ENCODE assay signal across 9 cellular contexts in the genomic region with DNA sequence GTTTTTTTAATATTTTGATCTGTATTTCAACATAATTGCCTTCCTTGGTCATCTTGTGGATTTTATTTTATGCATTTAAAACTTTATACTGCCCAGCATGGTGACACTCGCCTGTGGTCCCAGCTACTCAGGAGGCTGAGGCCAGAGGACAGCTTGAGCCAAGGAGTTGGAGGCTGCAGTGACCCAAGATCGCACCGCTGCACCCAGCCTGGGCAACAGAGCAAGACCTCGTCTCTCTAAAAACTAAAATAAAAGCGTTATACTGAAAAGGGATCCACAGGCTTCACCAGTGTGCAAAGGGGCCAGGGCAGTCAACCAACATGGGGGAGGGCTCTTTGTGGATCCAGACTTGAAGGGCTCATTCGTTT. TPM values are rescaled to one million over a fixed set of nuclear protein-coding genes. Genes with fewer than 3 reads are reported as not detected.
DNase-seq lines count a peak whose midpoint lies in the region; ATAC-seq, FAIRE-seq and TF ChIP-seq lines count a peak whose summit lies in the region.
"Had no signal": no experiment of that assay in that cellular context is flagged by ENCODE, and none has a peak within 500 bp of the region (broad histone marks: within the 10 kb centered on the region; RNA-seq: fewer than 3 reads in every experiment).

No MANE protein-coding gene starts in this region.

- no peaks in the 10 kb centered on the region for H3F3A ChIP-seq in PC-3 (ENCODE audit: low read length, unreplicated experiment)

- H3K9me2 ChIP-seq in PC-3 (replicated peaks; ENCODE audit: low read length): no peaks in the 10 kb centered on the region

- no peaks in the 10 kb centered on the region for H4K20me1 ChIP-seq in PC-3 (ENCODE audit: low read length)

- intact Hi-C loops in PC-3 (cut with micrococcal nuclease) (no loop called here), esophagus squamous epithelium (cut with DNase I) (no loop called here)

- peaks cover 6% of the 10 kb centered on the region; the same call in 1 of the 2 replicates for H3K4me1 ChIP-seq in PC-3 (ENCODE audit: insufficient read depth, low read length)
- H3K4me1 ChIP-seq in esophagus squamous epithelium: peaks cover 0 to 68% (median 7%) of the 10 kb centered on the region in 3 donors

- no peaks in the 10 kb centered on the region for H3K27me3 ChIP-seq in PC-3 (ENCODE audit: low read length)
- H3K27me3 ChIP-seq in esophagus squamous epithelium: peaks cover 0 to 47% (median 2%) of the 10 kb centered on the region in 4 donors

- H3K9ac ChIP-seq in PC-3 (ENCODE audit: low read length): no peak overlapping the region

- peak overlapping the region; percentile 89 for H3K4me3 Mint-ChIP-seq in neural crest cell

- TF ChIP-seq CTCF in AG09309 (IDR thresholded peaks at IDR 0.05; ENCODE audit: control insufficient read depth, insufficient read depth, low read depth, low read length, missing control alignments): no peak
- no peak for TF ChIP-seq CTCF in PC-3 (conservative IDR thresholded peaks at IDR 0.05; ENCODE audit: low read depth, low read length)
- no peak for TF ChIP-seq CTCF in esophagus squamous epithelium (IDR thresholded peaks at IDR 0.05)
- no peak for TF ChIP-seq CTCF in neural crest cell (conservative IDR thresholded peaks at IDR 0.05)
- no peak for TF ChIP-seq CTCF in GM13976 (IDR thresholded peaks at IDR 0.05; ENCODE audit: borderline replicate concordance, control extremely low read depth, extremely low read depth, insufficient read depth, missing control alignments)

- H3K4me3 ChIP-seq in AG09309 (ENCODE audit: control insufficient read depth, low read depth, low read length) (peak overlapping the region; percentile 56), PC-3 (ENCODE audit: low read length) (peak overlapping the region; percentile 81), esophagus squamous epithelium (peak overlapping the region; percentile 58 to 83 (median 68))

- CTCF ChIA-PET in PC-3 (lab: Charles Lee): no interaction called here

- FAIRE-seq in urothelium cell line (lab: Jason Lieb, UNC): no peak

- POLR2A ChIA-PET in PC-3 (lab: Charles Lee; ENCODE audit: unreplicated experiment): no interaction called here

- no peaks in the 10 kb centered on the region for H3K9me3 Mint-ChIP-seq in neural crest cell

- no TSS peak for BruUV-seq in PC-3 (replicated peaks; lab: Mats Ljungman, UMichigan)

- no peak overlapping the region for H3K27ac Mint-ChIP-seq in neural crest cell (ENCODE audit: unreplicated experiment)

- peaks cover 56% of the 10 kb centered on the region for H3K4me1 Mint-ChIP-seq in neural crest cell

- peaks cover 9% of the 10 kb centered on the region for H3K36me3 Mint-ChIP-seq in neural crest cell (ENCODE audit: low read depth)

- no peak for TF ChIP-seq POLR2A in esophagus squamous epithelium (IDR thresholded peaks at IDR 0.05)

- in situ Hi-C loops in GM13976 (cut with MboI; ENCODE audit: low sequenced_read_pairs, unreplicated experiment): no loop called here

- DNase-seq in AG09309 (ENCODE audit: low read depth): no peak
- no peak for DNase-seq in PC-3
- DNase-seq in esophagus squamous epithelium (lab: John Stamatoyannopoulos, UW): no peak
- DNase-seq in neural crest cell (ENCODE audit: low read depth, low spot score): no peak
- DNase-seq in dermis blood vessel endothelial cell: no peak
- DNase-seq in urothelium cell line (ENCODE audit: low spot score): no peak
- no peak for DNase-seq in dedifferentiated amniotic fluid mesenchymal stem cell (ENCODE audit: extremely low spot score)
- DNase-seq in GM13976 (ENCODE audit: low spot score): no peak
- DNase-seq: SW 1271 had no signal

- H3K36me3 ChIP-seq in PC-3 (ENCODE audit: low read depth, low read length) (no peaks in the 10 kb centered on the region), esophagus squamous epithelium (no peaks in the 10 kb centered on the region)

- H3K27me3 Mint-ChIP-seq in neural crest cell (ENCODE audit: low read depth): peaks cover 41% of the 10 kb centered on the region

- peak overlapping the region; percentile 88 for H2AFZ ChIP-seq in PC-3 (ENCODE audit: low read length)

- WGBS in esophagus squamous epithelium, 2 donors: 54 to 63% methylated on average over 3 to 5 of the region's 6 CpGs

- H3K27ac ChIP-seq in PC-3 (ENCODE audit: low read length) (no peak overlapping the region), esophagus squamous epithelium (peak overlapping the region; percentile 83 to 97 (median 92))

- no peaks in the 10 kb centered on the region for H3K9me3 ChIP-seq in PC-3 (ENCODE audit: low read length)
- no peaks in the 10 kb centered on the region for H3K9me3 ChIP-seq in esophagus squamous epithelium

- H3K79me2 ChIP-seq in PC-3 (ENCODE audit: low read length): peaks cover 7% of the 10 kb centered on the region; the same call in 1 of the 2 replicates

- H3K4me2 ChIP-seq in PC-3 (ENCODE audit: low read length): peak overlapping the region; percentile 84

- ATAC-seq in PC-3: no peak

RNA-seq across cellular contexts. Expression of gene NID1, which starts 1.4 kb away (rescaled TPM):
- total RNA-seq in PC-3 (2014; rRNA removed) (11.1 and 13.1 TPM in 2 replicates), esophagus squamous epithelium (100 to 1,000 TPM in 1 of 4 donors, 10 to 100 TPM in 2, 1 to 10 TPM in 1; 3.6 to 120 (median 28.5) TPM), neural crest cell (88.7 and 90.3 TPM in 2 replicates), dermis blood vessel endothelial cell (196 and 425 TPM in 2 replicates)
